ENCODE assay signal across 16 cellular contexts in genomic region chr2:143482316-143482715, GRCh38.
DNase-seq lines count a peak whose midpoint lies in the region; TF ChIP-seq lines count a peak whose summit lies in the region.
"Had no signal": no experiment of that assay in that cellular context is flagged by ENCODE, and none has a peak within 500 bp of the region (broad histone marks: within the 10 kb centered on the region; RNA-seq: fewer than 3 reads in every experiment).

No MANE protein-coding gene starts in this region.

- H3K36me3 ChIP-seq in right atrium auricular region (no peaks in the 10 kb centered on the region), rectal smooth muscle tissue (ENCODE audit: control insufficient read depth, insufficient read depth, low read length) (no peaks in the 10 kb centered on the region)
- H3K36me3 ChIP-seq: WERI-Rb-1 had no signal

- no peaks in the 10 kb centered on the region for H3K4me1 ChIP-seq in right atrium auricular region
- peaks cover 3% of the 10 kb centered on the region for H3K4me1 ChIP-seq in rectal smooth muscle tissue (ENCODE audit: control insufficient read depth, insufficient read depth, low read length)

- H3K9ac ChIP-seq in rectal smooth muscle tissue (ENCODE audit: low read length) = no peak overlapping the region
- H3K9ac ChIP-seq: KMS-11 had no signal

- no peak overlapping the region for H3K4me3 ChIP-seq in AG10803 (ENCODE audit: low read length)
- no peak overlapping the region for H3K4me3 ChIP-seq in cardiac fibroblast (replicated peaks in 1 of 2; ENCODE audit: low read depth in 2 of 2, low read length in 2 of 2)
- no peak overlapping the region for H3K4me3 ChIP-seq in right atrium auricular region
- H3K4me3 ChIP-seq in rectal smooth muscle tissue (ENCODE audit: low read length) = no peak overlapping the region
- H3K4me3 ChIP-seq: PC-9 had no signal

- peak; percentile 48 for DNase-seq in AG10803 (ENCODE audit: low read depth)
- DNase-seq in cardiac fibroblast (ENCODE audit: low read depth in 2 of 2) = peak; percentile 37 to 39
- DNase-seq in right atrium auricular region (ENCODE audit: low spot score) = no peak
- no peak for DNase-seq in GM19240 (ENCODE audit: insufficient read length, low spot score)
- DNase-seq in activated CD4-positive, alpha-beta memory T cell treated with anti-CD3 and anti-CD28 coated beads for 36 hours = no peak
- DNase-seq in D341Med (ENCODE audit: low spot score) = no peak
- DNase-seq in GM20000 (ENCODE audit: low spot score) = no peak
- DNase-seq: caudate nucleus; GF-D8; NCI-H1436 treated with DMSO at 0.1 percent for 48 hours; PC-9; posterior cingulate gyrus; stimulated activated CD4-positive, alpha-beta T cell treated with anti-CD3 and anti-CD28 coated beads, Interleukin-4, amount 100 ng/mL, for 1 hour; WERI-Rb-1 had no signal

- POLR2A ChIA-PET in activated CD4-positive, alpha-beta memory T cell treated with anti-CD3 and anti-CD28 coated beads for 36 hours (lab: Charles Lee) = no interaction called here

- intact Hi-C loops in activated CD4-positive, alpha-beta memory T cell treated with anti-CD3 and anti-CD28 coated beads for 36 hours (cut with micrococcal nuclease) = no loop called here

- no peak overlapping the region for H3K4me3 Mint-ChIP-seq in activated CD4-positive, alpha-beta memory T cell treated with anti-CD3 and anti-CD28 coated beads for 36 hours

- no peaks in the 10 kb centered on the region for H3K27me3 Mint-ChIP-seq in activated CD4-positive, alpha-beta memory T cell treated with anti-CD3 and anti-CD28 coated beads for 36 hours

- H3K27ac ChIP-seq in right atrium auricular region = peak overlapping the region; percentile 49 to 73
- peak overlapping the region; percentile 45 for H3K27ac ChIP-seq in rectal smooth muscle tissue (ENCODE audit: low read depth, low read length)
- H3K27ac ChIP-seq: KMS-11, PC-9, WERI-Rb-1 had no signal

- H3K27me3 ChIP-seq in right atrium auricular region (no peaks in the 10 kb centered on the region), rectal smooth muscle tissue (ENCODE audit: control insufficient read depth, insufficient read depth, low read length) (no peaks in the 10 kb centered on the region)

- CTCF ChIA-PET in activated CD4-positive, alpha-beta memory T cell treated with anti-CD3 and anti-CD28 coated beads for 36 hours (lab: Charles Lee) = no interaction called here

- TF ChIP-seq CTCF in AG10803 (conservative IDR thresholded peaks at IDR 0.05; ENCODE audit: low read length) (no peak), cardiac fibroblast (IDR thresholded peaks at IDR 0.05; ENCODE audit: low read depth, low read length) (no peak), right atrium auricular region (IDR thresholded peaks at IDR 0.05) (no peak), GM20000 (IDR thresholded peaks at IDR 0.05; ENCODE audit: extremely low read depth, missing control alignments) (no peak)

- peaks cover 60% of the 10 kb centered on the region for H3K4me1 Mint-ChIP-seq in activated CD4-positive, alpha-beta memory T cell treated with anti-CD3 and anti-CD28 coated beads for 36 hours (ENCODE audit: low read depth)

- no peak overlapping the region for H3K27ac Mint-ChIP-seq in activated CD4-positive, alpha-beta memory T cell treated with anti-CD3 and anti-CD28 coated beads for 36 hours

- peaks cover 5% of the 10 kb centered on the region for H3K36me3 Mint-ChIP-seq in activated CD4-positive, alpha-beta memory T cell treated with anti-CD3 and anti-CD28 coated beads for 36 hours

- H3K9me3 ChIP-seq in right atrium auricular region = no peaks in the 10 kb centered on the region

- no peaks in the 10 kb centered on the region for H3K9me3 Mint-ChIP-seq in activated CD4-positive, alpha-beta memory T cell treated with anti-CD3 and anti-CD28 coated beads for 36 hours

Comparison
In these comparisons a context has a peak if more than half of its experiments do, and no peak if none do; other contexts are left out.
1. DNase-seq: peak in AG10803 (single experiment) and cardiac fibroblast (2 of 2); none in right atrium auricular region (single experiment), GM19240 (single experiment), activated CD4-positive, alpha-beta memory T cell treated with anti-CD3 and anti-CD28 coated beads for 36 hours (single experiment), D341Med (single experiment) and GM20000 (single experiment).